Comparison of ENCODE assay signal across 9 cellular contexts in the genomic region with DNA sequence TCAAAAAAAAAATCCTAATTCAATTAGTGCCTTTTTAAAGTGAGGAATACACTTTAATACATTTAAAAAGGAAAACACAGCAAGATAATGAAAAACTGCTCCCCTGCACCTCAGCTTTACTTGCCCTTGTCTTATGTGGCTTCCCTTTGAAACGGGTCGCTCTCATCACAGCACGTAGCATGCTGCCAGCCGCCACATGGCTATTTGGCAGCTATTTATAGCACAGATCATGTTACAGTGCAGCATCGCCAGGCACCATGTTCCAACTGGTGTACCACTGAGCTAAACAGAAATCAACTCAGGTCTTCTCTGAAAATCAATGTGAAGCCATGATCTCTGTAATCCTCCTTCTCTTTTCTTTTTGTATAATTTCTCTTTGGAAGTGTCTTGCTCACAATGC.
DNase-seq lines count a peak whose midpoint lies in the region; ATAC-seq and TF ChIP-seq lines count a peak whose summit lies in the region.
"Had no signal": no experiment of that assay in that cellular context is flagged by ENCODE, and none has a peak within 500 bp of the region (broad histone marks: within the 10 kb centered on the region; RNA-seq: fewer than 3 reads in every experiment).

No MANE protein-coding gene starts in this region.

- peaks cover 5% of the 10 kb centered on the region for H3K9me3 Mint-ChIP-seq in nephron progenitor cell
- no peaks in the 10 kb centered on the region for H3K9me3 Mint-ChIP-seq in activated naive CD4-positive, alpha-beta T cell treated with anti-CD3 and anti-CD28 coated beads, Interleukin-2, amount 10 ng/mL, durations not matched to agents 7 days and 5 days
- H3K9me3 Mint-ChIP-seq in activated T-cell treated with anti-CD3 and anti-CD28 coated beads, Interleukin-2, amount 50 U/mL, for 24 hours, result no peaks in the 10 kb centered on the region

- no peak for TF ChIP-seq CTCF in nephron progenitor cell (IDR thresholded peaks at IDR 0.05)

- peaks cover 14% of the 10 kb centered on the region for H3K36me3 Mint-ChIP-seq in nephron progenitor cell (ENCODE audit: low read depth)
- no peaks in the 10 kb centered on the region for H3K36me3 Mint-ChIP-seq in activated naive CD4-positive, alpha-beta T cell treated with anti-CD3 and anti-CD28 coated beads, Interleukin-2, amount 10 ng/mL, durations not matched to agents 7 days and 5 days
- no peaks in the 10 kb centered on the region for H3K36me3 Mint-ChIP-seq in activated T-cell treated with anti-CD3 and anti-CD28 coated beads, Interleukin-2, amount 50 U/mL, for 24 hours (ENCODE audit: low read depth)

- H3K27ac Mint-ChIP-seq in nephron progenitor cell, result peak overlapping the region; percentile 68
- no peak overlapping the region for H3K27ac Mint-ChIP-seq in activated naive CD4-positive, alpha-beta T cell treated with anti-CD3 and anti-CD28 coated beads, Interleukin-2, amount 10 ng/mL, durations not matched to agents 7 days and 5 days
- no peak overlapping the region for H3K27ac Mint-ChIP-seq in activated T-cell treated with anti-CD3 and anti-CD28 coated beads, Interleukin-2, amount 50 U/mL, for 24 hours

- peak overlapping the region; percentile 48 for H3K4me3 Mint-ChIP-seq in nephron progenitor cell
- no peak overlapping the region for H3K4me3 Mint-ChIP-seq in activated naive CD4-positive, alpha-beta T cell treated with anti-CD3 and anti-CD28 coated beads, Interleukin-2, amount 10 ng/mL, durations not matched to agents 7 days and 5 days
- H3K4me3 Mint-ChIP-seq in activated T-cell treated with anti-CD3 and anti-CD28 coated beads, Interleukin-2, amount 50 U/mL, for 24 hours, result no peak overlapping the region

- H3K27me3 Mint-ChIP-seq in nephron progenitor cell (ENCODE audit: low read depth, poor library complexity), result no peaks in the 10 kb centered on the region
- no peaks in the 10 kb centered on the region for H3K27me3 Mint-ChIP-seq in activated naive CD4-positive, alpha-beta T cell treated with anti-CD3 and anti-CD28 coated beads, Interleukin-2, amount 10 ng/mL, durations not matched to agents 7 days and 5 days
- H3K27me3 Mint-ChIP-seq in activated T-cell treated with anti-CD3 and anti-CD28 coated beads, Interleukin-2, amount 50 U/mL, for 24 hours, result no peaks in the 10 kb centered on the region

- no peak for ATAC-seq in GM21529 (IDR thresholded peaks at IDR 0.05; ENCODE audit: unreplicated experiment)

- H3K4me1 Mint-ChIP-seq in nephron progenitor cell, result peaks cover 37% of the 10 kb centered on the region
- H3K4me1 Mint-ChIP-seq in activated naive CD4-positive, alpha-beta T cell treated with anti-CD3 and anti-CD28 coated beads, Interleukin-2, amount 10 ng/mL, durations not matched to agents 7 days and 5 days, result no peaks in the 10 kb centered on the region
- no peaks in the 10 kb centered on the region for H3K4me1 Mint-ChIP-seq in activated T-cell treated with anti-CD3 and anti-CD28 coated beads, Interleukin-2, amount 50 U/mL, for 24 hours (ENCODE audit: low read depth)

- CTCF ChIA-PET in activated naive CD4-positive, alpha-beta T cell treated with anti-CD3 and anti-CD28 coated beads, Interleukin-2, amount 10 ng/mL, durations not matched to agents 7 days and 5 days (lab: Charles Lee), result interaction anchor here (1.2 kb wide), 2 partner anchors 13 to 14 kb away, joined by 3 to 6 read pairs; no protein-coding TSS in a partner anchor

- DNase-seq in EH (ENCODE audit: low read depth) (peak; percentile 27), NCI-H2107 treated with DMSO at 0.1 percent for 48 hours (lab: John Stamatoyannopoulos, UW; ENCODE audit: unreplicated experiment) (peak; percentile 87), astrocyte of the hippocampus (ENCODE audit: low read depth, low spot score) (peak; percentile 72), nephron progenitor cell (peak; percentile 55), kidney glomerular epithelial cell (lab: John Stamatoyannopoulos, UW) (no peak)
- DNase-seq in activated naive CD4-positive, alpha-beta T cell treated with anti-CD3 and anti-CD28 coated beads, Interleukin-2, amount 10 ng/mL, durations not matched to agents 7 days and 5 days, result no peak
- no peak for DNase-seq in activated T-cell treated with anti-CD3 and anti-CD28 coated beads, Interleukin-2, amount 50 U/mL, for 24 hours
- DNase-seq: activated CD4-positive, alpha-beta T cell treated with anti-CD3 and anti-CD28 coated beads, Interleukin-2, amount 50 U/mL, for 1 hour had no signal

Comparison
In these comparisons a context has a peak if more than half of its experiments do, and no peak if none do; other contexts are left out.
1. DNase-seq: peak in EH (single experiment), NCI-H2107 treated with DMSO at 0.1 percent for 48 hours (single experiment), astrocyte of the hippocampus (single experiment) and nephron progenitor cell (single experiment); none in activated naive CD4-positive, alpha-beta T cell treated with anti-CD3 and anti-CD28 coated beads, Interleukin-2, amount 10 ng/mL, durations not matched to agents 7 days and 5 days (single experiment), activated T-cell treated with anti-CD3 and anti-CD28 coated beads, Interleukin-2, amount 50 U/mL, for 24 hours (single experiment) and kidney glomerular epithelial cell (single experiment).